Comparison of ENCODE assay signal across 26 cellular contexts in the genomic region with DNA sequence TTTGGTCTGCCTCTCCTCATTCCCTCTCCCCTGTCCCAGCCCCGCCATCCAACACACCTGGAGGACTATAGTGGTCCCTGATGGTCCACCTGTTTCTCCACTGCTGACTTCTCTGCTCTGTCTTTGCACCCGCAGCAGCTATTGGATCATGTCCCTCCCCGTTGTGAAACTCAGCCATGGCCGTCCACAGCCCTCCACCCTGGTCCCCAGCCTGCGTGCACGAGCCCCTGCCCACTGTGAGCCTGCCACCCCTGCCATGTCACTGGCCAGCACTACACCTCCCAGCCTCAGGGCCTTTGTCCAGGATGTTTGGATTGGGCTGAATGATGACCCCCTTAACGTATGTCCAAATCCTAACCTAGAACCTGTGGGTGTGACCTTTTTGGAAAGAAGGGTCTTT. TPM values are rescaled to one million over a fixed set of nuclear protein-coding genes. Genes with fewer than 3 reads are reported as not detected.
"Had no signal": no experiment of that assay in that cellular context is flagged by ENCODE, and none has a peak within 500 bp of the region (broad histone marks: within the 10 kb centered on the region; RNA-seq: fewer than 3 reads in every experiment).

No MANE protein-coding gene starts in this region.

- FAIRE-seq: astrocyte had no signal

- H3K9me3 ChIP-seq: esophagus squamous epithelium, gastroesophageal sphincter had no signal

- H3K27ac ChIP-seq: brain microvascular endothelial cell, coronary artery, epithelial cell of prostate, esophagus squamous epithelium, gastroesophageal sphincter had no signal

- ATAC-seq: activated naive CD4-positive, alpha-beta T cell treated with anti-CD3 and anti-CD28 coated beads, Interleukin-2, amount 50 U/mL, for 72 hours; activated T-cell treated with anti-CD3 and anti-CD28 coated beads, Interleukin-2, amount 50 U/mL, for 72 hours; effector memory CD8-positive, alpha-beta T cell; gastroesophageal sphincter; WTC11 had no signal

- DNase-seq: activated CD4-positive, alpha-beta memory T cell treated with anti-CD3 and anti-CD28 coated beads, Interleukin-2, amount 10 ng/mL, durations not matched to agents 7 days and 5 days; activated CD4-positive, alpha-beta T cell treated with anti-CD3 and anti-CD28 coated beads for 1 hour; activated CD4-positive, alpha-beta T cell treated with anti-CD3 and anti-CD28 coated beads for 4 hours; activated CD4-positive, alpha-beta T cell treated with anti-CD3 and anti-CD28 coated beads, Interleukin-2, amount 10 ng/mL, durations not matched to agents 7 days and 5 days; activated CD4-positive, alpha-beta T cell treated with anti-CD3 and anti-CD28 coated beads, Interleukin-2, amount 50 U/mL, for 4 hours; activated CD8-positive, alpha-beta memory T cell treated with anti-CD3 and anti-CD28 coated beads, Interleukin-2, amount 50 U/mL, for 48 hours; activated gamma-delta T cell; activated naive CD4-positive, alpha-beta T cell; activated naive CD4-positive, alpha-beta T cell treated with anti-CD3 and anti-CD28 coated beads, Interleukin-2, amount 10 ng/mL, durations not matched to agents 7 days and 5 days; activated naive CD8-positive, alpha-beta T cell treated with anti-CD3 and anti-CD28 coated beads, Interleukin-2, amount 10 ng/mL, durations not matched to agents 7 days and 5 days; activated T-cell treated with anti-CD3 and anti-CD28 coated beads for 4 hours; activated T-cell treated with anti-CD3 and anti-CD28 coated beads, Interleukin-2, amount 50 U/mL, for 24 hours; activated T-cell treated with anti-CD3 and anti-CD28 coated beads, Interleukin-2, amount 50 U/mL, for 72 hours; brain microvascular endothelial cell; effector CD4-positive, alpha-beta T cell; effector memory CD8-positive, alpha-beta T cell; esophagus squamous epithelium; foreskin melanocyte; T-helper 2 cell had no signal

- H3K36me3 ChIP-seq: brain microvascular endothelial cell, esophagus squamous epithelium had no signal

- H3K27me3 ChIP-seq: brain microvascular endothelial cell, esophagus squamous epithelium, gastroesophageal sphincter had no signal

- H3K4me3 ChIP-seq: coronary artery, esophagus squamous epithelium, gastroesophageal sphincter had no signal

RNA-seq across cellular contexts. Expression of gene SMIM38, which starts 47.7 kb away (rescaled TPM):
- total RNA-seq: astrocyte, glomerular endothelial cell had no signal
